ENCODE assay signal across 8 cellular contexts in the genomic region with DNA sequence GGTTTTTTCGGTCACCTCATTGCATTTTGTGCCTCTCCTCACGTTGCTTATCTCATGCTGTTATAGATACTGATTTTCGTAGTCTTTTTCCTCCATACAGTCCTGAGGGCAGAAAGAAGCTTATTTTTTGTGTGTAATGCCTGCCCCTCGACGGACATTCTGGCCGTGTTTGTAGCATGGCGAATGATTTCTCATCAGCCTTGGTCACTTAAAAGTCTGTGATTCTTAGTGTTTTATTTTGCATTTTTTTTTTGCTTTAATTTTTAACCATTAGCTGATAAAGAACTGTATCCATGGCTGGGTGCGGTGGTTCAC. TPM values are rescaled to one million over a fixed set of nuclear protein-coding genes. Genes with fewer than 3 reads are reported as not detected.
A peak's percentile ranks its signal among the peaks of the same experiment; 100 is the strongest.
DNase-seq lines count a peak whose midpoint lies in the region; ATAC-seq and TF ChIP-seq lines count a peak whose summit lies in the region.

No MANE protein-coding gene starts in this region.

- no peaks in the 10 kb centered on the region for H3K9me3 ChIP-seq in left lung
- H3K9me3 ChIP-seq in upper lobe of right lung, result no peaks in the 10 kb centered on the region

- H3K4me1 ChIP-seq in left lung (peaks cover 16 to 22% of the 10 kb centered on the region in 2 donors), upper lobe of right lung (peaks cover 17% of the 10 kb centered on the region)

- H3K27ac ChIP-seq in left lung (peak overlapping the region; percentile 10 to 75), upper lobe of right lung (peak overlapping the region; percentile 39)

- intact Hi-C loops in left lung (cut with DNase I) (no loop called here), upper lobe of right lung (cut with DNase I) (no loop called here)

- peak overlapping the region; percentile 96 for H3K27ac Mint-ChIP-seq in activated naive CD8-positive, alpha-beta T cell treated with anti-CD3 and anti-CD28 coated beads, Interleukin-2, amount 50 U/mL, for 24 hours

- peaks cover 34% of the 10 kb centered on the region for H3K36me3 Mint-ChIP-seq in activated naive CD8-positive, alpha-beta T cell treated with anti-CD3 and anti-CD28 coated beads, Interleukin-2, amount 50 U/mL, for 24 hours (ENCODE audit: low read depth)

- H3K4me3 ChIP-seq in left lung, result peak overlapping the region; percentile 60 to 87
- peak overlapping the region; percentile 83 for H3K4me3 ChIP-seq in upper lobe of right lung

- H3K4me3 Mint-ChIP-seq in activated naive CD8-positive, alpha-beta T cell treated with anti-CD3 and anti-CD28 coated beads, Interleukin-2, amount 50 U/mL, for 24 hours, result peak overlapping the region; percentile 94

- DNase-seq in activated naive CD8-positive, alpha-beta T cell treated with anti-CD3 and anti-CD28 coated beads, Interleukin-2, amount 50 U/mL, for 24 hours, result no peak
- DNase-seq in left lung (no peak), upper lobe of right lung (no peak), NCI-H146 treated with DMSO at 0.1 percent for 48 hours (lab: John Stamatoyannopoulos, UW; ENCODE audit: unreplicated experiment) (no peak), GM19240 (ENCODE audit: insufficient read length, low spot score) (no peak)
- no peak for DNase-seq in effector CD8-positive, alpha-beta T cell (lab: John Stamatoyannopoulos, UW)

- no peak for TF ChIP-seq CTCF in left lung (IDR thresholded peaks at IDR 0.05)
- TF ChIP-seq CTCF in upper lobe of right lung (IDR thresholded peaks at IDR 0.05), result no peak

- ATAC-seq in GM18499 (IDR thresholded peaks at IDR 0.05; ENCODE audit: insufficient read depth, unreplicated experiment) (peak; percentile 10), HG02943 (IDR thresholded peaks at IDR 0.05; ENCODE audit: low read depth, unreplicated experiment) (peak; percentile 15), left lung (peak; percentile 30), upper lobe of right lung (no peak)
- peak; percentile 1 for ATAC-seq in activated naive CD8-positive, alpha-beta T cell treated with anti-CD3 and anti-CD28 coated beads, Interleukin-2, amount 50 U/mL, for 24 hours

- peaks cover 5% of the 10 kb centered on the region for H3K9me3 Mint-ChIP-seq in activated naive CD8-positive, alpha-beta T cell treated with anti-CD3 and anti-CD28 coated beads, Interleukin-2, amount 50 U/mL, for 24 hours

- peaks cover 0 to 6% of the 10 kb centered on the region in 2 donors for H3K27me3 ChIP-seq in left lung
- no peaks in the 10 kb centered on the region for H3K27me3 ChIP-seq in upper lobe of right lung

- peaks cover 17% of the 10 kb centered on the region for H3K27me3 Mint-ChIP-seq in activated naive CD8-positive, alpha-beta T cell treated with anti-CD3 and anti-CD28 coated beads, Interleukin-2, amount 50 U/mL, for 24 hours

- H3K4me1 Mint-ChIP-seq in activated naive CD8-positive, alpha-beta T cell treated with anti-CD3 and anti-CD28 coated beads, Interleukin-2, amount 50 U/mL, for 24 hours, result peaks cover 34% of the 10 kb centered on the region

- peaks cover 0 to 6% of the 10 kb centered on the region in 2 donors for H3K36me3 ChIP-seq in left lung
- peaks cover 4% of the 10 kb centered on the region for H3K36me3 ChIP-seq in upper lobe of right lung

RNA-seq across cellular contexts. Expression of a gene that starts 0.5 kb away (rescaled TPM):
- total RNA-seq in left lung, result 10 to 100 TPM; 13.7 to 18.7 TPM
- 20.9 TPM for total RNA-seq in upper lobe of right lung

RNA-seq across cellular contexts. Expression of a gene that starts 39.1 kb away (rescaled TPM):
- total RNA-seq in left lung, result 10 to 100 TPM in 1 of 2 donors, 1 to 10 TPM in 1; 9.7 to 11.2 TPM
- 11.1 TPM for total RNA-seq in upper lobe of right lung
